10 cellular contexts compared by ENCODE assay signal in the genomic region with DNA sequence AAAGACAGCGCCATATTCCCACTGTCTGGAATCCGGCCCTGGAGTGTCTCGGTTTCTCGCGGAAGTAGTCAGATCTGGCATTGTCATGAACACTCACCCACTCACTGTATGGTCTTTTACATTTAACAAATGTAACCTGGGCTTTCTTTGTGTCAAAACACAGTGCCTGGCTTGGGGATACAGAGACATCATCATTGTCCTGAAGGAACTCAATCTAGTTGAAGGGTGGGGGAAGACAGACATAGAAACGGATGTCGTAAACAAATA.
A peak's percentile ranks its signal among the peaks of the same experiment; 100 is the strongest.
DNase-seq lines count a peak whose midpoint lies in the region; ATAC-seq and TF ChIP-seq lines count a peak whose summit lies in the region.
"Had no signal": no experiment of that assay in that cellular context is flagged by ENCODE, and none has a peak within 500 bp of the region (broad histone marks: within the 10 kb centered on the region; RNA-seq: fewer than 3 reads in every experiment).

No MANE protein-coding gene starts in this region.

- peaks cover 3% of the 10 kb centered on the region for H3K4me1 ChIP-seq in NT2/D1 (ENCODE audit: insufficient read depth, insufficient read length)
- peaks cover 35 to 39% of the 10 kb centered on the region in 2 experiments for H3K4me1 ChIP-seq in neutrophil (ENCODE audit: control insufficient read depth in 1 of 2, insufficient read depth in 1 of 2, low read depth in 1 of 2, low read length in 1 of 2)

- H3K4me3 ChIP-seq in NT2/D1 (ENCODE audit: insufficient read length, low read depth) = peak overlapping the region; percentile 80
- H3K4me3 ChIP-seq in epithelial cell of esophagus (ENCODE audit: low read length) = peak overlapping the region; percentile 99
- H3K4me3 ChIP-seq in neutrophil (ENCODE audit: low read depth in 1 of 2, low read length in 1 of 2) = peak overlapping the region; percentile 78 to 87

- H3K9ac ChIP-seq in NT2/D1 (ENCODE audit: insufficient read length, low read depth) = peak overlapping the region; percentile 67

- H3K27ac ChIP-seq in C4-2B (peak overlapping the region; percentile 96), neutrophil (peak overlapping the region; percentile 17)

- no peaks in the 10 kb centered on the region for H3K9me3 ChIP-seq in NT2/D1 (ENCODE audit: insufficient read depth, low read length)
- no peaks in the 10 kb centered on the region for H3K9me3 ChIP-seq in neutrophil

- ATAC-seq in GM21423 (IDR thresholded peaks at IDR 0.05; ENCODE audit: unreplicated experiment) = no peak

- DNase-seq in NT2/D1 (ENCODE audit: low read depth, low spot score) (no peak), epithelial cell of esophagus (ENCODE audit: low read depth) (no peak), NCI-H128 (lab: John Stamatoyannopoulos, UW; ENCODE audit: unreplicated experiment) (no peak)
- no peak for DNase-seq in activated CD4-positive, CD25-positive, alpha-beta regulatory T cell treated with anti-CD3 and anti-CD28 coated beads, Interleukin-2, amount 50 U/mL, for 72 hours
- DNase-seq in activated CD4-positive, alpha-beta T cell treated with anti-CD3 and anti-CD28 coated beads, Interleukin-2, amount 50 U/mL, for 48 hours = no peak
- DNase-seq: cerebellar nuclear complex, Karpas-422 had no signal

- no peaks in the 10 kb centered on the region for H3K27me3 ChIP-seq in NT2/D1 (ENCODE audit: insufficient read depth, insufficient read length)
- peaks cover 4% of the 10 kb centered on the region for H3K27me3 ChIP-seq in neutrophil

- H3K36me3 ChIP-seq in NT2/D1 (ENCODE audit: insufficient read depth, insufficient read length, low read length) (peaks cover 12% of the 10 kb centered on the region), neutrophil (no peaks in the 10 kb centered on the region)

- TF ChIP-seq CTCF in C4-2B (conservative IDR thresholded peaks at IDR 0.05) (no peak), epithelial cell of esophagus (IDR thresholded peaks at IDR 0.05; ENCODE audit: insufficient read depth, low read depth, low read length, missing control alignments) (no peak), neutrophil (IDR thresholded peaks at IDR 0.05) (no peak)
